Comparison of ENCODE assay signal across 1 cellular context in genomic region chr17:77933777-77934398, GRCh38.
TF ChIP-seq lines count a peak whose summit lies in the region.

No MANE protein-coding gene starts in this region.

TF ChIP-seq in HepG2, 621 proteins besides CTCF, POLR2A, EP300 and RAD21 (continued from another document):
- 0 out of 2 replicates have a peak, but pooled peaks have one; percentile 18 for TF ChIP-seq ZNF770 (CRISPR knock-in tag; IDR thresholded peaks at IDR 0.05)
